ENCODE assay signal across 18 cellular contexts in genomic region chr20:61798632-61799031, GRCh38.
"Had no signal": no experiment of that assay in that cellular context is flagged by ENCODE, and none has a peak within 500 bp of the region (broad histone marks: within the 10 kb centered on the region; RNA-seq: fewer than 3 reads in every experiment).

No MANE protein-coding gene starts in this region.

- H3K27me3 ChIP-seq: ovary, right atrium auricular region had no signal

- H3K27ac ChIP-seq: heart right ventricle, ovary, right atrium auricular region, sigmoid colon, skin epidermis had no signal

- FAIRE-seq: endometrium, frontal cortex, urothelium cell line had no signal

- ATAC-seq: esophagus mucosa; heart right ventricle; left colon; naive thymus-derived CD4-positive, alpha-beta T cell had no signal

- H3K4me3 ChIP-seq: heart right ventricle, ovary, right atrium auricular region, sigmoid colon, skin epidermis had no signal

- DNase-seq: effector memory CD4-positive, alpha-beta T cell; heart right ventricle; hypothalamus; islet precursor cell; left colon; mammary epithelial cell; naive thymus-derived CD4-positive, alpha-beta T cell; nephron progenitor cell; ovary; sigmoid colon; stimulated activated CD4-positive, alpha-beta T cell treated with anti-CD3 and anti-CD28 coated beads, Interleukin-2, amount 100 ng/mL, for 24 hours; stimulated activated naive CD4-positive, alpha-beta T cell treated with Interleukin-2 at 50 U/mL for 16 hours had no signal

- H3K36me3 ChIP-seq: heart right ventricle, ovary, right atrium auricular region, sigmoid colon had no signal

- H3K9me3 ChIP-seq: heart right ventricle, ovary, right atrium auricular region, sigmoid colon had no signal
